Comparison of ENCODE assay signal across 8 cellular contexts in genomic region chr19:19668230-19669012, GRCh38. TPM values are rescaled to one million over a fixed set of nuclear protein-coding genes. Genes with fewer than 3 reads are reported as not detected.
A peak's percentile ranks its signal among the peaks of the same experiment; 100 is the strongest.
DNase-seq lines count a peak whose midpoint lies in the region; ATAC-seq lines count a peak whose summit lies in the region.

ZNF101 (plus strand) TSS chr19:19668839; CDS start chr19:19668964, 125 bp downstream.

- peak; percentile 68 for ATAC-seq in naive B cell (ENCODE audit: low read depth in 2 of 2)
- peak; percentile 88 for ATAC-seq in stimulated activated effector memory CD8-positive, alpha-beta T cell treated with anti-CD3 and anti-CD28 coated beads, Interleukin-12 subunit alpha, Interleukin-12 subunit beta, amount 100 ng/mL, for 72 hours

- DNase-seq in EH (ENCODE audit: low read depth) (peak; percentile 93), GOT3 (lab: John Stamatoyannopoulos, UW) (peak; percentile 55), LHCN-M2 (ENCODE audit: low read depth) (peak; percentile 93), RPMI7951 (ENCODE audit: low read depth) (peak; percentile 91), activated T-helper 1 cell treated with Interleukin-2 at 50 U/mL for 16 hours (ENCODE audit: low read depth) (peak; percentile 94), fibroblast of gingiva (ENCODE audit: low read depth) (peak; percentile 86), naive B cell (peak; percentile 93)
- peak; percentile 87 to 98 for DNase-seq in stimulated activated effector memory CD8-positive, alpha-beta T cell treated with anti-CD3 and anti-CD28 coated beads, Interleukin-12 subunit alpha, Interleukin-12 subunit beta, amount 100 ng/mL, for 72 hours (ENCODE audit: low spot score in 2 of 2)

- no peaks in the 10 kb centered on the region for H3K27me3 Mint-ChIP-seq in naive B cell

- H3K27ac Mint-ChIP-seq in naive B cell, result peak within 1 kb of the TSS; percentile 89 to 99 (median 96)
- peak within 1 kb of the TSS; percentile 98 for H3K27ac Mint-ChIP-seq in stimulated activated effector memory CD8-positive, alpha-beta T cell treated with anti-CD3 and anti-CD28 coated beads, Interleukin-12 subunit alpha, Interleukin-12 subunit beta, amount 100 ng/mL, for 72 hours

- no peaks in the 10 kb centered on the region for H3K36me3 Mint-ChIP-seq in naive B cell
- peaks cover 64% of the 10 kb centered on the region for H3K36me3 Mint-ChIP-seq in stimulated activated effector memory CD8-positive, alpha-beta T cell treated with anti-CD3 and anti-CD28 coated beads, Interleukin-12 subunit alpha, Interleukin-12 subunit beta, amount 100 ng/mL, for 72 hours

- H3K9me3 Mint-ChIP-seq in naive B cell, result no peaks in the 10 kb centered on the region
- no peaks in the 10 kb centered on the region for H3K9me3 Mint-ChIP-seq in stimulated activated effector memory CD8-positive, alpha-beta T cell treated with anti-CD3 and anti-CD28 coated beads, Interleukin-12 subunit alpha, Interleukin-12 subunit beta, amount 100 ng/mL, for 72 hours

- H3K4me3 Mint-ChIP-seq in naive B cell, result peak within 1 kb of the TSS; percentile 88 to 97 (median 94)
- peak within 1 kb of the TSS; percentile 87 for H3K4me3 Mint-ChIP-seq in stimulated activated effector memory CD8-positive, alpha-beta T cell treated with anti-CD3 and anti-CD28 coated beads, Interleukin-12 subunit alpha, Interleukin-12 subunit beta, amount 100 ng/mL, for 72 hours

- H3K4me1 Mint-ChIP-seq in naive B cell, result peaks cover 10 to 67% (median 33%) of the 10 kb centered on the region in 3 donors
- peaks cover 24% of the 10 kb centered on the region for H3K4me1 Mint-ChIP-seq in stimulated activated effector memory CD8-positive, alpha-beta T cell treated with anti-CD3 and anti-CD28 coated beads, Interleukin-12 subunit alpha, Interleukin-12 subunit beta, amount 100 ng/mL, for 72 hours

RNA-seq across cellular contexts. Expression of gene ZNF101, which starts in this region (rescaled TPM):
- 5.5 and 10.6 TPM in 2 replicates for total RNA-seq in LHCN-M2 (2014; rRNA removed)
- polyA plus RNA-seq in LHCN-M2 (2012), result 4.8 TPM
- 5.2 and 9.3 TPM in 2 replicates for total RNA-seq in RPMI7951 (2014; rRNA removed; shearing (Covaris generic))
- 10 to 100 TPM; 29.2 to 66.9 (median 37.4) TPM for polyA plus RNA-seq in naive B cell (ENCODE audit: low read depth in 6 of 6)

Comparison
In these comparisons a context has a peak if more than half of its experiments do, and no peak if none do; other contexts are left out.
1. Peak in every context shown above with its lines: DNase-seq and ATAC-seq.